9 cellular contexts compared by ENCODE assay signal in the genomic region with DNA sequence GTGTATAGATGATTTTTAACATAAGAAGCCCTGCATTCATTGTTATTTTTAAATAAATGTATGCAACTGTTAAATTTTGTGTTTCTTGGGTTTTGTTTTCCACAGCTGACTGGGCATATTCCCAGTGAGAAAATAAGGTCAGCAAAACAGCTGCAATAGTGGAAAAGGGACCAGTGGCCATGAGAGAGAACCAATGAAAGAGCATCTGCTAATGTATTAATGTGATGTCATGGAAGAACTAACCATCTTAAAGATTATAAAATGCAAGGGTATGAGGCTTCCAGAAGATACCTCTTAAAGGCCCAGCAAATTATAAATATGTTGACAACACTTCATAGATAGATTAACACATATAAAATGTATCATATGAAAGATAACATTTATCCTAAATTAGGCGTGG. TPM values are rescaled to one million over a fixed set of nuclear protein-coding genes. Genes with fewer than 3 reads are reported as not detected.
"Had no signal": no experiment of that assay in that cellular context is flagged by ENCODE, and none has a peak within 500 bp of the region (broad histone marks: within the 10 kb centered on the region; RNA-seq: fewer than 3 reads in every experiment).

No MANE protein-coding gene starts in this region.

- ATAC-seq: GM12878 had no signal

- H3K4me3 ChIP-seq: GM12878 had no signal

- FAIRE-seq: G401.6, GM12878, GM12891, GM12892, GM18507, GM19239 had no signal

- DNase-seq: GDM1, GF-D8 had no signal

RNA-seq across cellular contexts. Expression of gene KBTBD12, which starts 31.0 kb away (rescaled TPM):
- total RNA-seq: G401, GM12878 had no signal
